ENCODE assay signal across 20 cellular contexts in the genomic region with DNA sequence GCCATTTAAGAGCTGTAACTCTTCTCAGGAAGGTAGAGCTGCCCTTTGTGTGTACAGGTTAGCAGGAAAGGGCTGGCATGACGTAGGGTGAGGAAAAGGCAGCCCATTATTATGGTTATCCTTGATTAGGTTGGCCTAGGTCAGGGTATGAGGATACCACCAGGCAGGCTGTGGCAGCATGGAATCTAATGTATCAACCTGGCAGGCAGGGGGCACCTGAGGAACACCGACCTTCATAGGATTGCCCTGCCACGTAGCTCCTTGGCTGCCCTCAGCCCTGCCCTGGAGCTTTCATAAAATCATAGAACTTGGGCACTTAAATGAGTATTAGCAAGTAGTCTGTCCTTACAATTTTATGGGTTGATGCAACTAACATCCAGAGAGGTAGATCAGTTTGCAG.
A peak's percentile ranks its signal among the peaks of the same experiment; 100 is the strongest.
DNase-seq lines count a peak whose midpoint lies in the region; ATAC-seq and TF ChIP-seq lines count a peak whose summit lies in the region.
"Had no signal": no experiment of that assay in that cellular context is flagged by ENCODE, and none has a peak within 500 bp of the region (broad histone marks: within the 10 kb centered on the region; RNA-seq: fewer than 3 reads in every experiment).

No MANE protein-coding gene starts in this region.

- no peaks in the 10 kb centered on the region for H3K79me2 ChIP-seq in smooth muscle cell (ENCODE audit: low read depth)

- no peak for TF ChIP-seq RAD21 in IMR-90 (IDR thresholded peaks at IDR 0.05; ENCODE audit: low read length)

- H2AK9ac ChIP-seq in IMR-90 (replicated peaks; ENCODE audit: low read depth, low read length, poor library complexity) = peak overlapping the region; percentile 2

- H2BK120ac ChIP-seq in IMR-90 (ENCODE audit: low read depth, low read length) = 0 out of 2 replicates have a peak overlapping the region, but pooled peaks have one; percentile 36

- POLR2A ChIA-PET in IMR-90 (lab: Charles Lee; ENCODE audit: unreplicated experiment) = no interaction called here

- peak overlapping the region; percentile 37; the same call in 1 of the 2 replicates for H3K18ac ChIP-seq in IMR-90 (ENCODE audit: low read depth, low read length)

- H3K4ac ChIP-seq in IMR-90 (ENCODE audit: low read depth, low read length) = peak overlapping the region; percentile 53

- H3K14ac ChIP-seq in IMR-90 (replicated peaks; ENCODE audit: low read depth, low read length) = peak overlapping the region; percentile 5; the same call in 1 of the 2 replicates

- no peak for TF ChIP-seq POLR2A in IMR-90 (IDR thresholded peaks at IDR 0.05; ENCODE audit: low read depth, low read length)

- peaks cover 4% of the 10 kb centered on the region for H3K27me3 Mint-ChIP-seq in activated naive CD4-positive, alpha-beta T cell treated with anti-CD3 and anti-CD28 coated beads for 36 hours (ENCODE audit: low read depth)
- peaks cover 3% of the 10 kb centered on the region for H3K27me3 Mint-ChIP-seq in activated naive CD4-positive, alpha-beta T cell treated with anti-CD3 and anti-CD28 coated beads, Interleukin-2, amount 10 ng/mL, durations not matched to agents 7 days and 5 days
- H3K27me3 Mint-ChIP-seq: activated T-cell treated with anti-CD3 and anti-CD28 coated beads, Interleukin-2, amount 50 U/mL, for 24 hours had no signal

- dilution Hi-C loops in IMR-90 (cut with HindIII; ENCODE audit: low sequenced_read_pairs, unreplicated experiment) = no loop called here

- H2BK5ac ChIP-seq in IMR-90 (ENCODE audit: low read depth, low read length, poor library complexity, severe bottlenecking) = peak overlapping the region; percentile 37

- H3K27me3 ChIP-seq in IMR-90 (ENCODE audit: control insufficient read depth, insufficient read depth, low read length) (no peaks in the 10 kb centered on the region), smooth muscle cell (ENCODE audit: low read depth) (no peaks in the 10 kb centered on the region)
- H3K27me3 ChIP-seq: transverse colon had no signal

- H3K27ac Mint-ChIP-seq in activated naive CD4-positive, alpha-beta T cell treated with anti-CD3 and anti-CD28 coated beads for 36 hours = no peak overlapping the region
- H3K27ac Mint-ChIP-seq in activated naive CD4-positive, alpha-beta T cell treated with anti-CD3 and anti-CD28 coated beads, Interleukin-2, amount 10 ng/mL, durations not matched to agents 7 days and 5 days = no peak overlapping the region
- H3K27ac Mint-ChIP-seq: activated naive CD8-positive, alpha-beta T cell; activated T-cell treated with anti-CD3 and anti-CD28 coated beads, Interleukin-2, amount 50 U/mL, for 24 hours; CD4-positive, alpha-beta memory T cell; T-cell had no signal

- H3K4me3 ChIP-seq in IMR-90 (ENCODE audit: insufficient read depth, low read depth, low read length) (no peak overlapping the region), smooth muscle cell (no peak overlapping the region)
- H3K4me3 ChIP-seq: transverse colon had no signal

- H3K56ac ChIP-seq in IMR-90 (ENCODE audit: extremely low read depth, insufficient read depth, low read length) = no peak overlapping the region

- H3K4me3 Mint-ChIP-seq in activated naive CD4-positive, alpha-beta T cell treated with anti-CD3 and anti-CD28 coated beads for 36 hours = no peak overlapping the region
- no peak overlapping the region for H3K4me3 Mint-ChIP-seq in activated naive CD4-positive, alpha-beta T cell treated with anti-CD3 and anti-CD28 coated beads, Interleukin-2, amount 10 ng/mL, durations not matched to agents 7 days and 5 days
- H3K4me3 Mint-ChIP-seq: activated naive CD8-positive, alpha-beta T cell; activated T-cell treated with anti-CD3 and anti-CD28 coated beads, Interleukin-2, amount 50 U/mL, for 24 hours; CD4-positive, alpha-beta memory T cell; T-cell had no signal

- ATAC-seq in IMR-90 (ENCODE audit: low read depth) = no peak
- ATAC-seq in HG02759 (IDR thresholded peaks at IDR 0.05; ENCODE audit: unreplicated experiment) = no peak
- ATAC-seq in left ventricle myocardium superior = no peak
- ATAC-seq: naive thymus-derived CD8-positive, alpha-beta T cell; right cardiac atrium; T-cell had no signal

- peak overlapping the region; percentile 60; the same call in 1 of the 2 replicates for H3K27ac ChIP-seq in IMR-90 (ENCODE audit: insufficient read depth, low read length)
- peak overlapping the region; percentile 17 for H3K27ac ChIP-seq in smooth muscle cell (ENCODE audit: low read depth)
- H3K27ac ChIP-seq: transverse colon had no signal

- peaks cover 23% of the 10 kb centered on the region for H3K4me1 ChIP-seq in IMR-90 (ENCODE audit: control insufficient read depth, insufficient read depth, low read length)
- peaks cover 24% of the 10 kb centered on the region for H3K4me1 ChIP-seq in smooth muscle cell (ENCODE audit: low read depth)

- no peaks in the 10 kb centered on the region for H3K4me1 Mint-ChIP-seq in activated naive CD4-positive, alpha-beta T cell treated with anti-CD3 and anti-CD28 coated beads for 36 hours (ENCODE audit: low read depth)
- no peaks in the 10 kb centered on the region for H3K4me1 Mint-ChIP-seq in activated naive CD4-positive, alpha-beta T cell treated with anti-CD3 and anti-CD28 coated beads, Interleukin-2, amount 10 ng/mL, durations not matched to agents 7 days and 5 days
- H3K4me1 Mint-ChIP-seq: naive thymus-derived CD8-positive, alpha-beta T cell; T-cell had no signal

- H2AK5ac ChIP-seq in IMR-90 (ENCODE audit: low read depth, low read length) = peak overlapping the region; percentile 67

- peaks cover 11% of the 10 kb centered on the region for H3K36me3 ChIP-seq in IMR-90 (ENCODE audit: control insufficient read depth, insufficient read depth, low read length)
- no peaks in the 10 kb centered on the region for H3K36me3 ChIP-seq in smooth muscle cell (ENCODE audit: low read depth)
- H3K36me3 ChIP-seq: transverse colon had no signal

- peaks cover 36 to 63% of the 10 kb centered on the region in 2 experiments for H3K79me1 ChIP-seq in IMR-90 (ENCODE audit: low read depth in 1 of 2, low read length in 2 of 2)

- H3K36me3 Mint-ChIP-seq in activated naive CD4-positive, alpha-beta T cell treated with anti-CD3 and anti-CD28 coated beads for 36 hours (ENCODE audit: low read depth) = no peaks in the 10 kb centered on the region
- no peaks in the 10 kb centered on the region for H3K36me3 Mint-ChIP-seq in activated naive CD4-positive, alpha-beta T cell treated with anti-CD3 and anti-CD28 coated beads, Interleukin-2, amount 10 ng/mL, durations not matched to agents 7 days and 5 days
- H3K36me3 Mint-ChIP-seq: activated naive CD8-positive, alpha-beta T cell; CD4-positive, alpha-beta memory T cell; naive thymus-derived CD8-positive, alpha-beta T cell; T-cell had no signal

- H3F3A ChIP-seq in smooth muscle cell (ENCODE audit: low read depth) = peaks cover 29% of the 10 kb centered on the region

- H3K4me2 ChIP-seq in IMR-90 (ENCODE audit: low read depth, low read length) (no peak overlapping the region), smooth muscle cell (no peak overlapping the region)

- no peak overlapping the region for H3K23ac ChIP-seq in IMR-90 (ENCODE audit: low read depth, low read length)

- H2BK20ac ChIP-seq in IMR-90 (ENCODE audit: low read depth, low read length) = peak overlapping the region; percentile 32; the same call in 1 of the 2 replicates

- peak overlapping the region; percentile 23; the same call in 1 of the 3 replicates for H2BK15ac ChIP-seq in IMR-90 (ENCODE audit: low read depth, low read length)

- no peaks in the 10 kb centered on the region for H3K9me3 Mint-ChIP-seq in activated naive CD4-positive, alpha-beta T cell treated with anti-CD3 and anti-CD28 coated beads for 36 hours
- no peaks in the 10 kb centered on the region for H3K9me3 Mint-ChIP-seq in activated naive CD4-positive, alpha-beta T cell treated with anti-CD3 and anti-CD28 coated beads, Interleukin-2, amount 10 ng/mL, durations not matched to agents 7 days and 5 days
- H3K9me3 Mint-ChIP-seq: activated T-cell treated with anti-CD3 and anti-CD28 coated beads, Interleukin-2, amount 50 U/mL, for 24 hours; CD4-positive, alpha-beta memory T cell; naive thymus-derived CD8-positive, alpha-beta T cell; T-cell had no signal

- H3K9me3 ChIP-seq in IMR-90 (ENCODE audit: control insufficient read depth, insufficient read depth, low read length) (no peaks in the 10 kb centered on the region), smooth muscle cell (replicated peaks; ENCODE audit: low read depth) (no peaks in the 10 kb centered on the region)
- H3K9me3 ChIP-seq: transverse colon had no signal

- H4K8ac ChIP-seq in IMR-90 (ENCODE audit: low read depth in 2 of 2, low read length in 2 of 2) = peak overlapping the region in 1 of 2 experiments; percentile 32; a peak in 2 of 4 replicates

- H2AFZ ChIP-seq in IMR-90 (replicated peaks; ENCODE audit: low read length, poor library complexity) (no peak overlapping the region), smooth muscle cell (ENCODE audit: low read depth) (no peak overlapping the region)

- peak overlapping the region; percentile 35 for H4K91ac ChIP-seq in IMR-90 (ENCODE audit: insufficient read depth, low read depth, low read length)

- WGBS in IMR-90 (ENCODE audit: extremely low coverage in 2 of 2, insufficient read length in 1 of 2), 2 experiments = 100% methylated on average over 1 of the region's 3 CpGs; no CpG with 5 or more reads in 1 of the 2 experiments
- 94% methylated on average over 3 of the region's 3 CpGs for WGBS in smooth muscle cell (ENCODE audit: low lambda C conversion rate)

- H4K20me1 ChIP-seq in IMR-90 (ENCODE audit: insufficient read depth, low read length) (no peaks in the 10 kb centered on the region), smooth muscle cell (ENCODE audit: low read depth) (no peaks in the 10 kb centered on the region)

- TF ChIP-seq CTCF in IMR-90 (conservative IDR thresholded peaks at IDR 0.05; ENCODE audit: low read depth, low read length) (no peak), smooth muscle cell (IDR thresholded peaks at IDR 0.05; ENCODE audit: borderline replicate concordance, insufficient read depth, poor library complexity, severe bottlenecking) (no peak)

- peak; percentile 9 for DNase-seq in activated naive CD4-positive, alpha-beta T cell treated with anti-CD3 and anti-CD28 coated beads for 36 hours
- no peak for DNase-seq in activated naive CD4-positive, alpha-beta T cell treated with anti-CD3 and anti-CD28 coated beads, Interleukin-2, amount 10 ng/mL, durations not matched to agents 7 days and 5 days
- DNase-seq in IMR-90 (no peak), UCSD-AML1 (lab: John Stamatoyannopoulos, UW; ENCODE audit: unreplicated experiment) (peak; percentile 12), smooth muscle cell (lab: John Stamatoyannopoulos, UW; ENCODE audit: unreplicated experiment) (no peak), left ventricle myocardium superior (no peak), COLO829 (ENCODE audit: low spot score) (no peak)
- DNase-seq: activated T-cell treated with anti-CD3 and anti-CD28 coated beads, Interleukin-2, amount 50 U/mL, for 24 hours; DMS79 treated with DMSO at 0.1 percent for 48 hours; effector CD8-positive, alpha-beta T cell; head of caudate nucleus; naive thymus-derived CD8-positive, alpha-beta T cell; NCI-H2107; right cardiac atrium; Right ventricle myocardium superior; transverse colon had no signal

- intact Hi-C loops in activated naive CD4-positive, alpha-beta T cell treated with anti-CD3 and anti-CD28 coated beads for 36 hours (cut with micrococcal nuclease) = loop anchor here (1.0 kb wide), 1 partner anchor 165 kb away; no protein-coding TSS in a partner anchor
- intact Hi-C loops in IMR-90 (cut with micrococcal nuclease) = no loop called here
- intact Hi-C loops in left ventricle myocardium superior (cut with micrococcal nuclease) = no loop called here

- in situ Hi-C loops in IMR-90 (cut with MboI; ENCODE audit: low sequenced_read_pairs) = no loop called here

- CTCF ChIA-PET in activated naive CD4-positive, alpha-beta T cell treated with anti-CD3 and anti-CD28 coated beads for 36 hours (lab: Charles Lee) = interaction anchor here (0.6 to 1.9 kb wide), 4 partner anchors 161 to 375 kb away, joined by 3 to 6 read pairs (median 3); no protein-coding TSS in a partner anchor
- CTCF ChIA-PET in activated naive CD4-positive, alpha-beta T cell treated with anti-CD3 and anti-CD28 coated beads, Interleukin-2, amount 10 ng/mL, durations not matched to agents 7 days and 5 days (lab: Charles Lee) = interaction anchor here (1.3 kb wide), 2 partner anchors 164 to 167 kb away, joined by 3 to 5 read pairs; no protein-coding TSS in a partner anchor
- CTCF ChIA-PET in IMR-90 (lab: Yijun Ruan, JAX) = no interaction called here

- peak overlapping the region; percentile 48 for H4K5ac ChIP-seq in IMR-90 (ENCODE audit: low read depth, low read length)

- H3K9ac ChIP-seq in IMR-90 (ENCODE audit: low read depth, low read length) (no peak overlapping the region), smooth muscle cell (ENCODE audit: low read depth) (no peak overlapping the region)

- H3K9me1 ChIP-seq in IMR-90 (ENCODE audit: insufficient read depth, low read length) = peaks cover 18% of the 10 kb centered on the region

- no TSS peak for BruUV-seq in IMR-90 (replicated peaks; lab: Mats Ljungman, UMichigan)

Comparison
In these comparisons a context has a peak if more than half of its experiments do, and no peak if none do; other contexts are left out.
1. DNase-seq: peak in activated naive CD4-positive, alpha-beta T cell treated with anti-CD3 and anti-CD28 coated beads for 36 hours (single experiment) and UCSD-AML1 (single experiment); none in activated naive CD4-positive, alpha-beta T cell treated with anti-CD3 and anti-CD28 coated beads, Interleukin-2, amount 10 ng/mL, durations not matched to agents 7 days and 5 days (single experiment), IMR-90 (single experiment), smooth muscle cell (single experiment), left ventricle myocardium superior (single experiment) and COLO829 (single experiment).